14 cellular contexts compared by ENCODE assay signal in genomic region chr21:33944185-33944763, GRCh38.
"Had no signal": no experiment of that assay in that cellular context is flagged by ENCODE, and none has a peak within 500 bp of the region (broad histone marks: within the 10 kb centered on the region; RNA-seq: fewer than 3 reads in every experiment).

No MANE protein-coding gene starts in this region.

- H3K36me3 ChIP-seq: ascending aorta, esophagus muscularis mucosa, spleen, suprapubic skin had no signal

- H3K27me3 Mint-ChIP-seq: type B pancreatic cell had no signal

- DNase-seq: activated effector memory CD4-positive, alpha-beta T cell treated with anti-CD3 and anti-CD28 coated beads, Interleukin-2, amount 50 U/mL, for 16 hours; dorsolateral prefrontal cortex; left colon; occipital lobe; psoas muscle; spleen; stimulated activated CD4-positive, alpha-beta T cell treated with anti-CD3 and anti-CD28 coated beads, Interleukin-1b, Interleukin-23, amount 100 ng/mL, for 48 hours; stimulated activated naive CD4-positive, alpha-beta T cell had no signal

- H3K4me3 ChIP-seq: ascending aorta, dorsolateral prefrontal cortex, esophagus muscularis mucosa, psoas muscle, spleen, suprapubic skin had no signal

- H3K4me3 Mint-ChIP-seq: nephron, type B pancreatic cell had no signal

- H3K36me3 Mint-ChIP-seq: type B pancreatic cell had no signal

- H3K27me3 ChIP-seq: ascending aorta, dorsolateral prefrontal cortex, esophagus muscularis mucosa, spleen, suprapubic skin had no signal

- H3K9me3 ChIP-seq: ascending aorta, esophagus muscularis mucosa, psoas muscle, spleen, suprapubic skin had no signal

- H3K27ac ChIP-seq: ascending aorta, dorsolateral prefrontal cortex, psoas muscle, spleen, suprapubic skin had no signal

- H3K9me3 Mint-ChIP-seq: type B pancreatic cell had no signal

- ATAC-seq: left colon, psoas muscle, sciatic nerve had no signal

- H3K27ac Mint-ChIP-seq: nephron, type B pancreatic cell had no signal
